Comparison of ENCODE assay signal across 25 cellular contexts in genomic region chr1:65377496-65378268, GRCh38.
"Had no signal": no experiment of that assay in that cellular context is flagged by ENCODE, and none has a peak within 500 bp of the region (broad histone marks: within the 10 kb centered on the region; RNA-seq: fewer than 3 reads in every experiment).

No MANE protein-coding gene starts in this region.

- H3K4me3 ChIP-seq: MG63, SJSA1, SK-N-MC had no signal

- H3K9me3 ChIP-seq: MG63, SJSA1 had no signal

- H3K27ac ChIP-seq: HL-60, SJSA1, SK-N-MC had no signal

- H3K27me3 ChIP-seq: MG63, SJSA1 had no signal

- H3K36me3 ChIP-seq: MG63, SJSA1 had no signal

- FAIRE-seq: HTR-8/SVneo, RCC 7860 had no signal

- DNase-seq: Karpas-422, KG1, MG63, NCI-H1092, NCI-H1105 treated with DMSO at 0.1 percent for 48 hours, NCI-H1417 treated with DMSO at 0.1 percent for 48 hours, NCI-H146, NCI-H1694 treated with DMSO at 0.1 percent for 48 hours, NCI-H2029, NCI-H2081 treated with DMSO at 0.1 percent for 48 hours, NCI-H2171, NCI-H226, NCI-H446, NCI-H510A, NCI-H524 treated with DMSO at 0.1 percent for 48 hours, NCI-H69, NCI-H774, Right ventricle myocardium superior, RPMI8226, SIG-M5 had no signal

- H3K4me1 ChIP-seq: SJSA1 had no signal
